12 cellular contexts compared by ENCODE assay signal in the genomic region with DNA sequence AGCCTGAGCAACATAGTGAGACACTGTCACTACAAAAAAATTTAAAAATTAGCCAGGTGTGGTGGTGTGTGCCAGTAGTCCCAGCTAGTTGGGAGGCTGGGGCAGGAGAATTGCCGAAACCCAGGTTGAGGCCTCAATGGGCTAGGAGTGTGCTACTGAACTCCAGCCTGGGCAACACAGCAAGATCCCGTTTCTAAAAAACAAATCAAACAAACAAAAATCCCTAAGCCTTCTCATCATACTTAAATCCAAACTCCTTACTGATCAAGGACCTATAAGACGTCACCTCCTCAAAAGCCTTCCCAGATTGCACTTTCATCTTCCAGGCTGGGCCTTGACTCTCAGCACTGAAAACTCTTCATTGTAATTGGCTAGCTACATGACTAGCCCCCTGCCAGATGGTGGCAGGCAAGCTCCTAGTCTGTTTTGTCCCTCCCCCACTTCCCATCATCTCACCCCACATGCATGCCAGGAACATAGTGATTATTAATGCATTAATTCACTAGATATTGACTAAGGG. TPM values are rescaled to one million over a fixed set of nuclear protein-coding genes. Genes with fewer than 3 reads are reported as not detected.
DNase-seq lines count a peak whose midpoint lies in the region; ATAC-seq and TF ChIP-seq lines count a peak whose summit lies in the region.
"Had no signal": no experiment of that assay in that cellular context is flagged by ENCODE, and none has a peak within 500 bp of the region (broad histone marks: within the 10 kb centered on the region; RNA-seq: fewer than 3 reads in every experiment).

No MANE protein-coding gene starts in this region.

- no peaks in the 10 kb centered on the region for H4K20me1 ChIP-seq in IMR-90 (ENCODE audit: insufficient read depth, low read length)

- no peaks in the 10 kb centered on the region for H3K27me3 ChIP-seq in IMR-90 (ENCODE audit: control insufficient read depth, insufficient read depth, low read length)
- no peaks in the 10 kb centered on the region for H3K27me3 ChIP-seq in mesenchymal stem cell (ENCODE audit: control insufficient read depth in 1 of 2, insufficient read depth in 1 of 2, low read length in 2 of 2)
- H3K27me3 ChIP-seq in tibial artery = peaks cover 0 to 3% of the 10 kb centered on the region in 2 donors

- 100% methylated on average over 1 of the region's 3 CpGs; no CpG with 5 or more reads in 1 of the 2 experiments for WGBS in IMR-90 (ENCODE audit: extremely low coverage in 2 of 2, insufficient read length in 1 of 2), 2 experiments
- 98% methylated on average over 3 of the region's 3 CpGs for WGBS in mesenchymal stem cell

- H2AFZ ChIP-seq in IMR-90 (replicated peaks; ENCODE audit: low read length, poor library complexity) = peak overlapping the region; percentile 34
- H2AFZ ChIP-seq in mesenchymal stem cell (ENCODE audit: low read depth, low read length) = no peak overlapping the region

- TF ChIP-seq POLR2A in IMR-90 (IDR thresholded peaks at IDR 0.05; ENCODE audit: low read depth, low read length) = no peak

- H3K4me1 ChIP-seq in IMR-90 (ENCODE audit: control insufficient read depth, insufficient read depth, low read length) (peaks cover 8% of the 10 kb centered on the region), mesenchymal stem cell (ENCODE audit: control insufficient read depth, insufficient read depth, low read depth, low read length) (peaks cover 17% of the 10 kb centered on the region), tibial artery (peaks cover 0 to 22% (median 12%) of the 10 kb centered on the region in 4 donors)

- H3K14ac ChIP-seq in IMR-90 (replicated peaks; ENCODE audit: low read depth, low read length) (no peak overlapping the region), mesenchymal stem cell (ENCODE audit: low read length in 2 of 2) (no peak overlapping the region)

- POLR2A ChIA-PET in IMR-90 (lab: Charles Lee; ENCODE audit: unreplicated experiment) = no interaction called here
- POLR2A ChIA-PET in activated B cell treated with CpG ODN at 0.5 μM for 24 hours (lab: Charles Lee) = interaction anchor here (0.7 to 1.5 kb wide), 5 partner anchors 10 to 85 kb away, joined by 3 to 5 read pairs (median 4); a partner anchor contains a TSS

- H3K4me2 ChIP-seq in IMR-90 (ENCODE audit: low read depth, low read length) (no peak overlapping the region), mesenchymal stem cell (ENCODE audit: low read length, poor library complexity, severe bottlenecking) (no peak overlapping the region)

- H3K4me3 ChIP-seq in IMR-90 (ENCODE audit: insufficient read depth, low read depth, low read length) (no peak overlapping the region), mesenchymal stem cell (ENCODE audit: insufficient read depth in 1 of 2, low read depth in 1 of 2, low read length in 2 of 2) (no peak overlapping the region), tibial artery (no peak overlapping the region)

- H3K27ac ChIP-seq in IMR-90 (ENCODE audit: insufficient read depth, low read length) = no peak overlapping the region
- H3K27ac ChIP-seq in mesenchymal stem cell (ENCODE audit: low read length, poor library complexity, severe bottlenecking) = no peak overlapping the region
- H3K27ac ChIP-seq in tibial artery = no peak overlapping the region

- peaks cover 14% of the 10 kb centered on the region for H3K27me3 Mint-ChIP-seq in activated B cell treated with CpG ODN at 0.5 μM for 24 hours

- H2BK120ac ChIP-seq in IMR-90 (ENCODE audit: low read depth, low read length) = peak overlapping the region; percentile 16
- H2BK120ac ChIP-seq in mesenchymal stem cell (ENCODE audit: low read depth, low read length) = no peak overlapping the region

- 0 out of 2 replicates have a peak overlapping the region, but pooled peaks have one; percentile 26 for H2BK20ac ChIP-seq in IMR-90 (ENCODE audit: low read depth, low read length)

- peak overlapping the region; percentile 37; the same call in 2 of the 3 replicates for H2BK15ac ChIP-seq in IMR-90 (ENCODE audit: low read depth, low read length)
- H2BK15ac ChIP-seq in mesenchymal stem cell (ENCODE audit: low read depth, poor library complexity, severe bottlenecking) = no peak overlapping the region

- TF ChIP-seq RAD21 in IMR-90 (IDR thresholded peaks at IDR 0.05; ENCODE audit: low read length) = no peak

- ATAC-seq in IMR-90 (ENCODE audit: low read depth) (no peak), activated B cell treated with CpG ODN at 0.5 μM for 24 hours (ENCODE audit: low read depth) (no peak)
- ATAC-seq: left ventricle myocardium superior; stimulated activated naive B cell treated with anti-CD40 and anti-IgM and Interleukin-4, amounts not matched to agents 10 μg/mL and 1 μg/mL and 100 μg/mL, for 72 hours had no signal

- H3K9me3 Mint-ChIP-seq in activated B cell treated with CpG ODN at 0.5 μM for 24 hours = no peaks in the 10 kb centered on the region
- H3K9me3 Mint-ChIP-seq: activated naive CD8-positive, alpha-beta T cell treated with anti-CD3 and anti-CD28 coated beads, Interleukin-2, amount 10 ng/mL, durations not matched to agents 7 days and 5 days; stimulated activated naive B cell treated with anti-CD40 and anti-IgM and Interleukin-4, amounts not matched to agents 10 μg/mL and 1 μg/mL and 100 μg/mL, for 72 hours had no signal

- in situ Hi-C loops in IMR-90 (cut with MboI; ENCODE audit: low sequenced_read_pairs) = loop anchor here (25.0 kb wide), 1 partner anchor 572 kb away; no protein-coding TSS in a partner anchor

- no peaks in the 10 kb centered on the region for H3K36me3 ChIP-seq in IMR-90 (ENCODE audit: control insufficient read depth, insufficient read depth, low read length)
- H3K36me3 ChIP-seq in mesenchymal stem cell (ENCODE audit: control insufficient read depth in 1 of 2, insufficient read depth in 2 of 2, low read depth in 1 of 2, low read length in 2 of 2) = no peaks in the 10 kb centered on the region
- no peaks in the 10 kb centered on the region for H3K36me3 ChIP-seq in tibial artery

- no peak overlapping the region; a peak in 1 of 4 replicates for H4K8ac ChIP-seq in IMR-90 (ENCODE audit: low read depth in 2 of 2, low read length in 2 of 2)
- no peak overlapping the region for H4K8ac ChIP-seq in mesenchymal stem cell (ENCODE audit: low read length)

- intact Hi-C loops in IMR-90 (cut with micrococcal nuclease) = no loop called here
- intact Hi-C loops in activated B cell treated with CpG ODN at 0.5 μM for 24 hours (cut with micrococcal nuclease) = no loop called here
- intact Hi-C loops in tibial artery (cut with DNase I; ENCODE audit: low total_unique reads) = no loop called here

- DNase-seq in DMS 273 treated with DMSO at 0.1 percent for 48 hours (lab: John Stamatoyannopoulos, UW) (peak; percentile 31), IMR-90 (peak; percentile 58), activated B cell treated with CpG ODN at 0.5 μM for 24 hours (no peak), mesenchymal stem cell (peak; percentile 66), COLO829 (ENCODE audit: low spot score) (no peak), AG20443 (ENCODE audit: low spot score) (no peak), tibial artery (no peak)
- DNase-seq: activated naive CD8-positive, alpha-beta T cell treated with anti-CD3 and anti-CD28 coated beads, Interleukin-2, amount 10 ng/mL, durations not matched to agents 7 days and 5 days; left ventricle myocardium superior; stimulated activated naive B cell treated with anti-CD40 and anti-IgM and Interleukin-4, amounts not matched to agents 10 μg/mL and 1 μg/mL and 100 μg/mL, for 72 hours had no signal

- H2BK12ac ChIP-seq in mesenchymal stem cell (ENCODE audit: low read length in 2 of 2) = no peak overlapping the region

- no TSS peak for BruUV-seq in IMR-90 (replicated peaks; lab: Mats Ljungman, UMichigan)

- H2BK5ac ChIP-seq in IMR-90 (ENCODE audit: low read depth, low read length, poor library complexity, severe bottlenecking) = peak overlapping the region; percentile 8
- H2BK5ac ChIP-seq in mesenchymal stem cell (ENCODE audit: low read depth, low read length, poor library complexity, severe bottlenecking) = no peak overlapping the region

- H3K27ac Mint-ChIP-seq in activated B cell treated with CpG ODN at 0.5 μM for 24 hours = peak overlapping the region; percentile 8
- H3K27ac Mint-ChIP-seq: stimulated activated naive B cell treated with anti-CD40 and anti-IgM and Interleukin-4, amounts not matched to agents 10 μg/mL and 1 μg/mL and 100 μg/mL, for 72 hours had no signal

- H3K9ac ChIP-seq in IMR-90 (ENCODE audit: low read depth, low read length) (no peak overlapping the region), mesenchymal stem cell (ENCODE audit: low read length) (no peak overlapping the region)

- peak overlapping the region; percentile 73 for H2AK5ac ChIP-seq in IMR-90 (ENCODE audit: low read depth, low read length)
- H2AK5ac ChIP-seq in mesenchymal stem cell (ENCODE audit: low read length, severe bottlenecking) = no peak overlapping the region

- H3K4me3 Mint-ChIP-seq in activated B cell treated with CpG ODN at 0.5 μM for 24 hours = no peak overlapping the region
- H3K4me3 Mint-ChIP-seq: activated naive CD8-positive, alpha-beta T cell treated with anti-CD3 and anti-CD28 coated beads, Interleukin-2, amount 10 ng/mL, durations not matched to agents 7 days and 5 days; stimulated activated naive B cell treated with anti-CD40 and anti-IgM and Interleukin-4, amounts not matched to agents 10 μg/mL and 1 μg/mL and 100 μg/mL, for 72 hours had no signal

- peaks cover 5 to 36% of the 10 kb centered on the region in 2 experiments; a peak in 1 of 4 replicates for H3K79me1 ChIP-seq in IMR-90 (ENCODE audit: low read depth in 1 of 2, low read length in 2 of 2)
- H3K79me1 ChIP-seq in mesenchymal stem cell (replicated peaks; ENCODE audit: low read length, poor library complexity, severe bottlenecking) = peaks cover 3% of the 10 kb centered on the region

- no peak overlapping the region for H4K5ac ChIP-seq in IMR-90 (ENCODE audit: low read depth, low read length)

- H3K23ac ChIP-seq in IMR-90 (ENCODE audit: low read depth, low read length) (no peak overlapping the region), mesenchymal stem cell (ENCODE audit: low read length in 2 of 2) (no peak overlapping the region)

- H3K4ac ChIP-seq in IMR-90 (ENCODE audit: low read depth, low read length) (0 out of 2 replicates have a peak overlapping the region, but pooled peaks have one; percentile 10), mesenchymal stem cell (ENCODE audit: low read depth in 1 of 2, low read length in 2 of 2) (no peak overlapping the region)

- H4K91ac ChIP-seq in IMR-90 (ENCODE audit: insufficient read depth, low read depth, low read length) (peak overlapping the region; percentile 23; the same call in 1 of the 2 replicates), mesenchymal stem cell (ENCODE audit: low read length) (no peak overlapping the region)

- CTCF ChIA-PET in IMR-90 (lab: Yijun Ruan, JAX) = interaction anchor here (0.9 kb wide), 1 partner anchor 8 kb away, joined by 4 read pairs; no protein-coding TSS in a partner anchor
- CTCF ChIA-PET in activated B cell treated with CpG ODN at 0.5 μM for 24 hours (lab: Charles Lee) = interaction anchor here (0.9 to 1.9 kb wide), 2 partner anchors 23 to 75 kb away, joined by 3 to 5 read pairs; no protein-coding TSS in a partner anchor

- peak overlapping the region; percentile 15; the same call in 1 of the 2 replicates for H3K56ac ChIP-seq in IMR-90 (ENCODE audit: extremely low read depth, insufficient read depth, low read length)

- H2AK9ac ChIP-seq in IMR-90 (replicated peaks; ENCODE audit: low read depth, low read length, poor library complexity) = peak overlapping the region; percentile 33

- no peaks in the 10 kb centered on the region for H3K9me3 ChIP-seq in IMR-90 (ENCODE audit: control insufficient read depth, insufficient read depth, low read length)
- H3K9me3 ChIP-seq in mesenchymal stem cell (ENCODE audit: control insufficient read depth, low read length) = no peaks in the 10 kb centered on the region
- H3K9me3 ChIP-seq in tibial artery = no peaks in the 10 kb centered on the region

- dilution Hi-C loops in IMR-90 (cut with HindIII; ENCODE audit: low sequenced_read_pairs, unreplicated experiment) = no loop called here

- no peak for TF ChIP-seq CTCF in IMR-90 (conservative IDR thresholded peaks at IDR 0.05; ENCODE audit: low read depth, low read length)
- TF ChIP-seq CTCF in activated B cell treated with CpG ODN at 0.5 μM for 24 hours (IDR thresholded peaks at IDR 0.05) = no peak
- TF ChIP-seq CTCF in tibial artery (IDR thresholded peaks at IDR 0.05) = no peak

- H3K18ac ChIP-seq in IMR-90 (ENCODE audit: low read depth, low read length) (no peak overlapping the region), mesenchymal stem cell (ENCODE audit: low read depth in 1 of 2, low read length in 2 of 2) (peak overlapping the region in 1 of 2 experiments; percentile 33)

- H3K4me1 Mint-ChIP-seq in activated B cell treated with CpG ODN at 0.5 μM for 24 hours = peaks cover 20% of the 10 kb centered on the region

- H3K9me1 ChIP-seq in IMR-90 (ENCODE audit: insufficient read depth, low read length) = peaks cover 4% of the 10 kb centered on the region

- H3K36me3 Mint-ChIP-seq in activated B cell treated with CpG ODN at 0.5 μM for 24 hours (ENCODE audit: low read depth) = no peaks in the 10 kb centered on the region
- H3K36me3 Mint-ChIP-seq: activated naive CD8-positive, alpha-beta T cell treated with anti-CD3 and anti-CD28 coated beads, Interleukin-2, amount 10 ng/mL, durations not matched to agents 7 days and 5 days; stimulated activated naive B cell treated with anti-CD40 and anti-IgM and Interleukin-4, amounts not matched to agents 10 μg/mL and 1 μg/mL and 100 μg/mL, for 72 hours had no signal

RNA-seq across cellular contexts. Expression of a gene that starts 17.5 kb away (rescaled TPM):
- total RNA-seq in IMR-90 (2012; rRNA removed) (not detected in 2 replicates), activated B cell treated with CpG ODN at 0.5 μM for 24 hours (not detected in 2 replicates)
- 0.63 and 0.85 TPM in 2 replicates for polyA plus RNA-seq in IMR-90 (2012; rRNA removed)
- polyA plus RNA-seq in IMR-90 (2012; cell fraction: cytosol; rRNA removed) = 0.36 and 0.53 TPM in 2 replicates
- 2.2 and 3.8 TPM in 2 replicates for polyA plus RNA-seq in IMR-90 (2012; cell fraction: nucleus; rRNA removed; ENCODE audit: low replicate concordance)
- 1.4 TPM for polyA plus RNA-seq in mesenchymal stem cell (2013, experiment 1 of 2)
- 3.1 TPM for polyA plus RNA-seq in mesenchymal stem cell (2013, experiment 2 of 2)
- total RNA-seq: fibroblast of lung, skeletal muscle tissue had no signal
- polyA plus RNA-seq: fibroblast of lung had no signal

RNA-seq across cellular contexts. Expression of a gene that starts 46.5 kb away (rescaled TPM):
- total RNA-seq in IMR-90 (2012; rRNA removed) (0.18 and 0.28 TPM in 2 replicates), activated B cell treated with CpG ODN at 0.5 μM for 24 hours (1.2 and 2.0 TPM in 2 replicates)
- 0.38 and 0.56 TPM in 2 replicates for polyA plus RNA-seq in IMR-90 (2012; rRNA removed)
- polyA plus RNA-seq in IMR-90 (2012; cell fraction: cytosol; rRNA removed) = 0.03 and 0.48 TPM in 2 replicates
- 0.92 and 1.6 TPM in 2 replicates for polyA plus RNA-seq in IMR-90 (2012; cell fraction: nucleus; rRNA removed; ENCODE audit: low replicate concordance)
- 0.22 TPM for polyA plus RNA-seq in mesenchymal stem cell (2013, experiment 1 of 2)
- 0.22 TPM for polyA plus RNA-seq in mesenchymal stem cell (2013, experiment 2 of 2)

RNA-seq across cellular contexts. Expression of a gene that starts 46.6 kb away (rescaled TPM):
- total RNA-seq in IMR-90 (2012; rRNA removed) (3.9 and 4.1 TPM in 2 replicates), activated B cell treated with CpG ODN at 0.5 μM for 24 hours (32.4 and 35.6 TPM in 2 replicates)
- polyA plus RNA-seq in IMR-90 (2012; rRNA removed) = 12.4 and 14.7 TPM in 2 replicates
- polyA plus RNA-seq in IMR-90 (2012; cell fraction: cytosol; rRNA removed) = 13.0 and 18.1 TPM in 2 replicates
- polyA plus RNA-seq in IMR-90 (2012; cell fraction: nucleus; rRNA removed; ENCODE audit: low replicate concordance) = 70.8 and 113 TPM in 2 replicates
- 15.2 TPM for polyA plus RNA-seq in mesenchymal stem cell (2013, experiment 1 of 2)
- 15.0 TPM for polyA plus RNA-seq in mesenchymal stem cell (2013, experiment 2 of 2)

Comparison
In these comparisons a context has a peak if more than half of its experiments do, and no peak if none do; other contexts are left out.
1. DNase-seq: peak in DMS 273 treated with DMSO at 0.1 percent for 48 hours (single experiment), IMR-90 (single experiment) and mesenchymal stem cell (single experiment); none in activated B cell treated with CpG ODN at 0.5 μM for 24 hours (single experiment), COLO829 (single experiment), AG20443 (single experiment) and tibial artery (0 of 2).